In the genomic region with DNA sequence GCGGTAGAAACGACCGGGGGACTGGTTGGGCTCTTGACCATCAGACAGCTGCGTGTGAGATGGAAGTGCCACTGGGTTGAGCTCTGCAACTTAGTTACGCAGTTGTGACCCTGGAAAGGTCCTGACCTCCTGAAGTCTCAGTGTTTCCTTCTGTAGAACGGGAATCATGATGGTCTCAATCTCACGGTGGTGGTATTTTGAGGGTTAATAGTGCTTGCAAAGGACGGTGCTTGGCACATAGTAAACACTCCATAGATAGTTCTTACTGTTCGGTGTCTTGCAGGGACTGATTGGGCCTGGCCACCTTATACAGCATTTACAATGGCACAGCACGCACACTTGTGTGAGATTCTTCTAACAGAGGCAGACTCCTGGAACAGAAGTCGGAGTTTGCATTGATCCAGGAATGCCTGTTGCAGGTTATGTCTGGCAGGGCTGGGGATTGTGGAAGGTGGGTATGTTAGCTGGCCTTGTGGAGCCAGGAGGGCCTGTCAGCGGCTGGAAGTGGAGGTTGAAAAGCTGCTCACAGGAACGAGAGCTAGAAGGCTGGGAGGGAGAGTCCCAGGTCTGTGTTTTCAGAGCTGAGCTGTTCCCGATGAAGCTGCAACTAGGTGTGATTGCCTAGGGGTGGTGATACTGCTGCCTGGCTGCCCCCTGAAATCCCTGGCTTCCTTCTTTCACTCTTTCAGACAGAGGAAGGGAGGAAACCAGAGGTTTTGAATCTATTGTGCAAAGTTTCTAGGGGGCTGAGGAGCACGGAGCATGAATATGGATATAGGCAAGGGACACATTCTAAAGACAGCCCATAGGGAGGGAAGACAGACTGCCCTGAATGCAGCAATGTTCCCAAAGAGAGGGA, we compare ENCODE assay signal across 8 cellular contexts. TPM values are rescaled to one million over a fixed set of nuclear protein-coding genes. Genes with fewer than 3 reads are reported as not detected.
DNase-seq lines count a peak whose midpoint lies in the region; ATAC-seq and TF ChIP-seq lines count a peak whose summit lies in the region.

No MANE protein-coding gene starts in this region.

- no peak for TF ChIP-seq CTCF in cardiac muscle cell (IDR thresholded peaks at IDR 0.05; ENCODE audit: low read depth, low read length)

- CTCF ChIA-PET in activated naive CD4-positive, alpha-beta T cell treated with anti-CD3 and anti-CD28 coated beads for 36 hours (lab: Charles Lee), result interaction anchor here (0.6 to 1.4 kb wide), 3 partner anchors 11 to 1886 kb away, joined by 3 to 6 read pairs (median 5); no protein-coding TSS in a partner anchor

- H3K4me1 Mint-ChIP-seq in activated naive CD4-positive, alpha-beta T cell treated with anti-CD3 and anti-CD28 coated beads for 36 hours (ENCODE audit: low read depth), result peaks cover 54% of the 10 kb centered on the region

- peak overlapping the region; percentile 99 for H2AFZ ChIP-seq in trophoblast cell (ENCODE audit: insufficient read depth, low read length, poor library complexity)

- no peaks in the 10 kb centered on the region for H3K27me3 ChIP-seq in HUES6 (ENCODE audit: control insufficient read depth, insufficient read depth, low read length)
- H3K27me3 ChIP-seq in cardiac muscle cell, result no peaks in the 10 kb centered on the region
- H3K27me3 ChIP-seq in trophoblast cell (ENCODE audit: insufficient read depth, low read length), result no peaks in the 10 kb centered on the region

- H3K9ac ChIP-seq in HUES6 (ENCODE audit: low read length), result peak overlapping the region; percentile 83
- peak overlapping the region; percentile 60 for H3K9ac ChIP-seq in trophoblast cell (ENCODE audit: low read length)

- H3K27ac Mint-ChIP-seq in activated naive CD4-positive, alpha-beta T cell treated with anti-CD3 and anti-CD28 coated beads for 36 hours, result peak overlapping the region; percentile 96

- no peak overlapping the region for H3K4ac ChIP-seq in trophoblast cell (ENCODE audit: low read depth, low read length)

- no peak overlapping the region for H4K91ac ChIP-seq in trophoblast cell (ENCODE audit: low read depth, low read length)

- H2BK5ac ChIP-seq in trophoblast cell (ENCODE audit: low read depth, low read length, poor library complexity), result no peak overlapping the region

- H3K36me3 ChIP-seq in HUES6 (ENCODE audit: control insufficient read depth, insufficient read depth, low read length) (0 out of 2 replicates have a peak, but pooled peaks cover 4% of the 10 kb centered on the region), cardiac muscle cell (no peaks in the 10 kb centered on the region), trophoblast cell (ENCODE audit: control insufficient read depth in 1 of 2, insufficient read depth in 2 of 2, low read length in 2 of 2) (no peaks in the 10 kb centered on the region)

- H3K23ac ChIP-seq in trophoblast cell (ENCODE audit: low read length), result no peak overlapping the region

- H3K4me1 ChIP-seq in HUES6 (ENCODE audit: control insufficient read depth, insufficient read depth, low read length) (peaks cover 30% of the 10 kb centered on the region), cardiac muscle cell (ENCODE audit: low read depth) (peaks cover 27% of the 10 kb centered on the region), trophoblast cell (ENCODE audit: control insufficient read depth in 1 of 2, insufficient read depth in 2 of 2, low read length in 2 of 2) (peaks cover 7 to 12% of the 10 kb centered on the region in 2 experiments)

- peaks cover 26% of the 10 kb centered on the region for H3K79me2 ChIP-seq in trophoblast cell (ENCODE audit: control insufficient read depth, insufficient read depth, low read length, poor library complexity)

- no peaks in the 10 kb centered on the region for H3K27me3 Mint-ChIP-seq in activated naive CD4-positive, alpha-beta T cell treated with anti-CD3 and anti-CD28 coated beads for 36 hours (ENCODE audit: low read depth)

- no peak overlapping the region for H4K12ac ChIP-seq in trophoblast cell (ENCODE audit: low read depth, low read length)

- peak overlapping the region; percentile 18 for H2BK120ac ChIP-seq in trophoblast cell (ENCODE audit: insufficient read depth, low read length, poor library complexity)

- no peaks in the 10 kb centered on the region for H3K9me3 Mint-ChIP-seq in activated naive CD4-positive, alpha-beta T cell treated with anti-CD3 and anti-CD28 coated beads for 36 hours

- intact Hi-C loops in activated naive CD4-positive, alpha-beta T cell treated with anti-CD3 and anti-CD28 coated beads for 36 hours (cut with micrococcal nuclease), result loop anchor here (1.0 to 10.0 kb wide), 11 partner anchors 65 to 1657 kb away; a partner anchor contains a TSS

- peak; percentile 50 for DNase-seq in A172 (ENCODE audit: low spot score)
- peak; percentile 71 for DNase-seq in activated naive CD4-positive, alpha-beta T cell treated with anti-CD3 and anti-CD28 coated beads for 36 hours
- peak; percentile 30 to 92 for DNase-seq in cardiac muscle cell (ENCODE audit: low read depth in 1 of 2, low spot score in 1 of 2)
- DNase-seq in trophoblast cell, result no peak
- DNase-seq in NAMALWA (ENCODE audit: low spot score), result no peak
- DNase-seq in GDM1 (lab: John Stamatoyannopoulos, UW), result no peak

- no peaks in the 10 kb centered on the region for H3K9me3 ChIP-seq in HUES6 (ENCODE audit: control insufficient read depth, insufficient read depth, low read depth, low read length)
- H3K9me3 ChIP-seq in cardiac muscle cell (ENCODE audit: low read depth), result no peaks in the 10 kb centered on the region
- H3K9me3 ChIP-seq in trophoblast cell (ENCODE audit: insufficient read depth, low read depth, low read length), result peaks cover 4% of the 10 kb centered on the region

- peak overlapping the region; percentile 97 for H3K14ac ChIP-seq in trophoblast cell (ENCODE audit: low read length)

- H2BK12ac ChIP-seq in trophoblast cell (ENCODE audit: low read length), result peak overlapping the region; percentile 88

- H3K27ac ChIP-seq in HUES6 (ENCODE audit: low read depth, low read length) (peak overlapping the region; percentile 5; the same call in 1 of the 2 replicates), cardiac muscle cell (peak overlapping the region; percentile 85), trophoblast cell (ENCODE audit: low read depth, low read length) (no peak overlapping the region)

- WGBS in trophoblast cell (ENCODE audit: extremely low coverage, insufficient coverage, insufficient read length), result no CpG with 5 or more reads among the region's 15 CpGs

- peaks cover 15% of the 10 kb centered on the region for H3K79me1 ChIP-seq in trophoblast cell (ENCODE audit: low read length)

- H3K18ac ChIP-seq in trophoblast cell (ENCODE audit: low read length), result peak overlapping the region; percentile 80

- H2AK5ac ChIP-seq in trophoblast cell (ENCODE audit: low read length), result no peak overlapping the region

- H3K4me2 ChIP-seq in trophoblast cell (ENCODE audit: low read length), result peak overlapping the region; percentile 77

- peaks cover 26% of the 10 kb centered on the region for H3K36me3 Mint-ChIP-seq in activated naive CD4-positive, alpha-beta T cell treated with anti-CD3 and anti-CD28 coated beads for 36 hours (ENCODE audit: low read depth)

- peak overlapping the region; percentile 91 for H4K8ac ChIP-seq in trophoblast cell (ENCODE audit: low read depth, low read length)

- H3K4me3 ChIP-seq in HUES6 (ENCODE audit: low read depth, low read length), result peak overlapping the region; percentile 98
- H3K4me3 ChIP-seq in cardiac muscle cell, result peak overlapping the region; percentile 79
- peak overlapping the region; percentile 91 for H3K4me3 ChIP-seq in trophoblast cell (ENCODE audit: low read depth, low read length)

- H3K4me3 Mint-ChIP-seq in activated naive CD4-positive, alpha-beta T cell treated with anti-CD3 and anti-CD28 coated beads for 36 hours, result peak overlapping the region; percentile 91

- peak; percentile 5 for ATAC-seq in GM18511 (IDR thresholded peaks at IDR 0.05; ENCODE audit: unreplicated experiment)

RNA-seq across cellular contexts. Expression of a gene that starts 1.0 kb away (rescaled TPM):
- total RNA-seq in A172 (2014; rRNA removed; shearing (Covaris generic)), result 851 and 892 TPM in 2 replicates
- total RNA-seq in activated naive CD4-positive, alpha-beta T cell treated with anti-CD3 and anti-CD28 coated beads for 36 hours, result 100 to 1,000 TPM; 460 to 475 TPM
- total RNA-seq in cardiac muscle cell, result 55.7 and 82.4 TPM in 2 replicates
- 241 and 287 TPM in 2 replicates for polyA plus RNA-seq in cardiac muscle cell
- 371 and 378 TPM in 2 replicates for polyA plus RNA-seq in trophoblast cell (2013)

RNA-seq across cellular contexts. Expression of a gene that starts 49.4 kb away (rescaled TPM):
- total RNA-seq in A172 (2014; rRNA removed; shearing (Covaris generic)), result not detected in 2 replicates
- total RNA-seq in activated naive CD4-positive, alpha-beta T cell treated with anti-CD3 and anti-CD28 coated beads for 36 hours, result not detected
- total RNA-seq in cardiac muscle cell, result not detected in 2 replicates
- not detected in 2 replicates for polyA plus RNA-seq in cardiac muscle cell
- 0.05 and 0.06 TPM in 2 replicates for polyA plus RNA-seq in trophoblast cell (2013)

Comparison
In these comparisons a context has a peak if more than half of its experiments do, and no peak if none do; other contexts are left out.
1. DNase-seq: peak in A172 (single experiment), activated naive CD4-positive, alpha-beta T cell treated with anti-CD3 and anti-CD28 coated beads for 36 hours (single experiment) and cardiac muscle cell (2 of 2); none in trophoblast cell (0 of 2), NAMALWA (single experiment) and GDM1 (single experiment).
2. Peak in every context shown above with its lines, with median percentiles within 50 percentile points of each other: H3K4me3 ChIP-seq.